Comparison of ENCODE assay signal across 24 cellular contexts in the genomic region with DNA sequence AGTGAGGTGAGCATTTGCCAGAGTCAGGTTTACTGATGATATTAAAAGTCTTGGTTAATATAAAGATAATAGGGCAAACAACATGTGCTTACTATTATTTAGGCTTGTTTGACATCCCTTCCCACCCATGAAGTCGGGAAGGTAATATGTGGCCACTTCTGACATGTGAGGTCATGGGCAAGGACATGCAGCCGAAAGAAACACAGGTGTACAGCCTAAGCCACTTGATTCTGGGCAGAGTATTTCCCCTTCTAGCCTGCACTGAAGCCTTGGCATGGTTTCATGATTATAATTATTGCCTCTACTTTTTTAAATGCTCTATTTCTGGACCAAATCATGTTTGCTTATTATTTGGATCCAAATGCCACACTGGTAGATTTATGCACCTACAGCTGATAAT.
"Had no signal": no experiment of that assay in that cellular context is flagged by ENCODE, and none has a peak within 500 bp of the region (broad histone marks: within the 10 kb centered on the region; RNA-seq: fewer than 3 reads in every experiment).

No MANE protein-coding gene starts in this region.

- H3K27me3 ChIP-seq: neutrophil, pancreas, right lobe of liver, sigmoid colon, stomach, thyroid gland, tibial nerve, upper lobe of left lung, vagina had no signal

- H3K27ac ChIP-seq: neutrophil, pancreas, prostate gland, right lobe of liver, sigmoid colon, stomach, thoracic aorta, thyroid gland, tibial nerve, upper lobe of left lung, vagina had no signal

- ATAC-seq: right cardiac atrium; right lobe of liver; stimulated activated effector memory CD8-positive, alpha-beta T cell treated with anti-CD3 and anti-CD28 coated beads, Interleukin-12 subunit alpha, Interleukin-12 subunit beta, amount 100 ng/mL, for 72 hours; stimulated activated naive B cell treated with anti-CD40 and anti-IgM and Interleukin-4, amounts not matched to agents 10 μg/mL and 1 μg/mL and 100 μg/mL, for 72 hours had no signal

- H3K36me3 ChIP-seq: neutrophil, pancreas, prostate gland, right lobe of liver, sigmoid colon, stomach, thoracic aorta, thyroid gland, tibial nerve, upper lobe of left lung, vagina had no signal

- H3K4me1 ChIP-seq: pancreas, prostate gland, right lobe of liver, sigmoid colon, stomach, thyroid gland, tibial nerve, vagina had no signal

- DNase-seq: nephron progenitor cell; nucleus accumbens; pancreas; retina; right cardiac atrium; right lobe of liver; sigmoid colon; small intestine; stimulated activated CD4-positive, alpha-beta T cell treated with anti-CD3 and anti-CD28 coated beads, Interleukin-15, amount 100 ng/mL, for 24 hours; stimulated activated CD4-positive, alpha-beta T cell treated with anti-CD3 and anti-CD28 coated beads, Interleukin-2, amount 100 ng/mL, for 24 hours; stimulated activated CD4-positive, alpha-beta T cell treated with anti-CD3 and anti-CD28 coated beads, Interleukin-2, amount 100 ng/mL, for 48 hours; stimulated activated CD4-positive, alpha-beta T cell treated with anti-CD3 and anti-CD28 coated beads, Interleukin-4, amount 100 ng/mL, for 24 hours; stimulated activated naive B cell treated with anti-CD40 and anti-IgM and Interleukin-4, amounts not matched to agents 10 μg/mL and 1 μg/mL and 100 μg/mL, for 72 hours; stimulated activated naive CD4-positive, alpha-beta T cell treated with Interleukin-2 at 50 U/mL for 16 hours; stomach; thyroid gland; trophoblast cell had no signal

- H3K4me3 ChIP-seq: pancreas, prostate gland, right lobe of liver, sigmoid colon, stomach, thoracic aorta, thyroid gland, tibial nerve, upper lobe of left lung, vagina had no signal

- H3K9me3 ChIP-seq: neutrophil, pancreas, prostate gland, right lobe of liver, sigmoid colon, stomach, thoracic aorta, thyroid gland, tibial nerve, upper lobe of left lung, vagina had no signal
